Comparison of ENCODE assay signal across 17 cellular contexts in genomic region chr19:19067276-19068072, GRCh38. TPM values are rescaled to one million over a fixed set of nuclear protein-coding genes. Genes with fewer than 3 reads are reported as not detected.
DNase-seq lines count a peak whose midpoint lies in the region; ATAC-seq, FAIRE-seq and TF ChIP-seq lines count a peak whose summit lies in the region.
"Had no signal": no experiment of that assay in that cellular context is flagged by ENCODE, and none has a peak within 500 bp of the region (broad histone marks: within the 10 kb centered on the region; RNA-seq: fewer than 3 reads in every experiment).

No MANE protein-coding gene starts in this region.

- H2AFZ ChIP-seq in HepG2 (ENCODE audit: low read length) = no peak overlapping the region
- H2AFZ ChIP-seq: PC-9 had no signal

- H3K27ac ChIP-seq in left ventricle myocardium inferior (replicated peaks) (peak overlapping the region; percentile 1), HepG2 (ENCODE audit: extremely low read length, insufficient read depth, low read length) (no peak overlapping the region), vagina (peak overlapping the region; percentile 51)
- H3K27ac ChIP-seq: epithelial cell of prostate, PC-9 had no signal

- peak overlapping the region; percentile 16; the same call in 1 of the 2 replicates for H3K4me2 ChIP-seq in HepG2 (ENCODE audit: low read depth, low read length)
- H3K4me2 ChIP-seq: PC-9 had no signal

- TF ChIP-seq EP300 in HepG2 (IDR thresholded peaks at IDR 0.05; ENCODE audit: low read depth in 2 of 2, low read length in 2 of 2) (no peak), HepG2 (CRISPR knock-in tag; IDR thresholded peaks at IDR 0.05; ENCODE audit: borderline replicate concordance) (no peak)

- H3K36me3 ChIP-seq in left ventricle myocardium inferior (no peaks in the 10 kb centered on the region), HepG2 (replicated peaks in 1 of 2; ENCODE audit: control insufficient read depth in 1 of 2, insufficient read depth in 2 of 2, low read length in 2 of 2) (peaks cover 0 to 1% of the 10 kb centered on the region in 2 experiments; a peak in 1 of 5 replicates), vagina (no peaks in the 10 kb centered on the region)

- ATAC-seq in T-helper 17 cell (no peak), HepG2 (no peak), HG03460 (IDR thresholded peaks at IDR 0.05; ENCODE audit: unreplicated experiment) (no peak)

- POLR2A ChIA-PET in HepG2 (lab: Yijun Ruan, JAX) = interaction anchor here (0.6 to 1.6 kb wide), 2 partner anchors 32 to 133 kb away, joined by 3 to 7 read pairs; no protein-coding TSS in a partner anchor

- peaks cover 18% of the 10 kb centered on the region for H3K4me1 Mint-ChIP-seq in T-helper 17 cell

- peaks cover 67% of the 10 kb centered on the region for H3K4me1 ChIP-seq in left ventricle myocardium inferior
- peaks cover 34% of the 10 kb centered on the region for H3K4me1 ChIP-seq in HepG2 (ENCODE audit: insufficient read depth, low read length)
- H3K4me1 ChIP-seq in vagina = peaks cover 38% of the 10 kb centered on the region

- BruUV-seq in HepG2 (replicated peaks; lab: Mats Ljungman, UMichigan) = no TSS peak

- no peak for TF ChIP-seq RAD21 in HepG2 (CRISPR knock-in tag; IDR thresholded peaks at IDR 0.05)

- H3K27me3 ChIP-seq in left ventricle myocardium inferior (ENCODE audit: low read depth) (no peaks in the 10 kb centered on the region), HepG2 (ENCODE audit: control insufficient read depth in 1 of 2, insufficient read depth in 2 of 2, low read length in 2 of 2) (no peaks in the 10 kb centered on the region), vagina (no peaks in the 10 kb centered on the region)

- FAIRE-seq in HepG2 (lab: Jason Lieb, UNC) = no peak

- intact Hi-C loops in left ventricle myocardium inferior (cut with micrococcal nuclease) = no loop called here
- intact Hi-C loops in cardiac septum (cut with DNase I) = no loop called here
- intact Hi-C loops in HepG2 (cut with micrococcal nuclease; ENCODE audit: unreplicated experiment) = no loop called here
- intact Hi-C loops in vagina (cut with DNase I) = no loop called here

- in situ Hi-C loops in HepG2 (cut with HindIII; ENCODE audit: extremely low pct_ligation_motif_present, low pct_unique_long_range_greater_than_20kb) = no loop called here

- no peak overlapping the region for H3K9ac ChIP-seq in HepG2 (ENCODE audit: insufficient read depth, low read depth, low read length)

- H3K27me3 Mint-ChIP-seq in T-helper 17 cell = no peaks in the 10 kb centered on the region

- H3K9me3 ChIP-seq in left ventricle myocardium inferior (replicated peaks) = no peaks in the 10 kb centered on the region
- H3K9me3 ChIP-seq in T-helper 17 cell (ENCODE audit: control insufficient read depth, low read length, poor library complexity, severe bottlenecking) = no peaks in the 10 kb centered on the region
- H3K9me3 ChIP-seq in HepG2 (ENCODE audit: low read length) = no peaks in the 10 kb centered on the region
- no peaks in the 10 kb centered on the region for H3K9me3 ChIP-seq in vagina

- H3K27ac Mint-ChIP-seq in T-helper 17 cell = peak overlapping the region; percentile 83

- WGBS in HepG2 (ENCODE audit: low lambda C conversion rate) = 93% methylated on average over 11 of the region's 11 CpGs

- DNase-seq in left ventricle myocardium inferior = no peak
- DNase-seq in cardiac septum (ENCODE audit: low spot score) = no peak
- DNase-seq in T-helper 17 cell = no peak
- no peak for DNase-seq in HepG2 (ENCODE audit: low spot score)
- DNase-seq in vagina (ENCODE audit: extremely low spot score in 2 of 2) = no peak
- no peak for DNase-seq in mucosa of gallbladder (ENCODE audit: low spot score)
- DNase-seq in DMS53 treated with DMSO at 0.1 percent for 48 hours (lab: John Stamatoyannopoulos, UW; ENCODE audit: unreplicated experiment) = no peak
- DNase-seq: activated CD4-positive, alpha-beta T cell treated with anti-CD3 and anti-CD28 coated beads, Interleukin-2, amount 50 U/mL, for 4 hours; activated gamma-delta T cell treated with Interleukin-2 at 50 U/mL for 16 hours; AML-193; GOT3; mesenchymal stem cell; PC-9; stimulated activated CD4-positive, alpha-beta T cell treated with anti-CD3 and anti-CD28 coated beads, Interleukin-4, amount 100 ng/mL, for 24 hours; stimulated activated naive CD4-positive, alpha-beta T cell treated with Interleukin-2 at 50 U/mL for 16 hours had no signal

- TF ChIP-seq POLR2A in HepG2 (IDR thresholded peaks at IDR 0.05; ENCODE audit: insufficient read depth in 1 of 2, low read depth in 2 of 2, low read length in 2 of 2) = no peak
- no peak for TF ChIP-seq POLR2A in vagina (IDR thresholded peaks at IDR 0.05)

- peaks cover 2% of the 10 kb centered on the region for H3K36me3 Mint-ChIP-seq in T-helper 17 cell (ENCODE audit: low read depth)

- CTCF ChIA-PET in HepG2 (lab: Yijun Ruan, JAX; ENCODE audit: low intra/inter-chr PET ratio, low total read pairs) = no interaction called here

- H3K4me3 ChIP-seq in left ventricle myocardium inferior (no peak overlapping the region), HepG2 (replicated peaks in 1 of 3; ENCODE audit: insufficient read depth in 1 of 3, low read depth in 2 of 3, low read length in 3 of 3) (no peak overlapping the region), vagina (no peak overlapping the region)
- H3K4me3 ChIP-seq: PC-9 had no signal

- H3K4me3 Mint-ChIP-seq in T-helper 17 cell = no peak overlapping the region

- H4K20me1 ChIP-seq in HepG2 (ENCODE audit: insufficient read depth, low read length) = no peaks in the 10 kb centered on the region

- H3K79me2 ChIP-seq in HepG2 (ENCODE audit: insufficient read depth, low read length) = peaks cover 10% of the 10 kb centered on the region

- no peak for TF ChIP-seq CTCF in left ventricle myocardium inferior (IDR thresholded peaks at IDR 0.05; ENCODE audit: borderline replicate concordance)
- no peak for TF ChIP-seq CTCF in HepG2 (CRISPR knock-in tag; IDR thresholded peaks at IDR 0.05)
- no peak for TF ChIP-seq CTCF in vagina (IDR thresholded peaks at IDR 0.05)

RNA-seq across cellular contexts. Expression of gene SLC25A42, which starts 3.7 kb away (rescaled TPM):
- 27.2 TPM for total RNA-seq in left ventricle myocardium inferior
- total RNA-seq in cardiac septum = 14.9 TPM
- total RNA-seq in T-helper 17 cell = 10 to 100 TPM; 17.1 to 18.9 TPM
- total RNA-seq in HepG2 (2016; rRNA removed; fragmentation: Illumina TruSeq; extraction: Trizol) = 13.5 and 18.3 TPM in 2 replicates
- total RNA-seq in HepG2 (2016; cell fraction: cytosol; rRNA removed; fragmentation: Illumina TruSeq; extraction: Trizol; ENCODE audit: low read depth) = 7.8 and 11.9 TPM in 2 replicates
- total RNA-seq in HepG2 (2016; cell fraction: insoluble cytoplasmic fraction; rRNA removed; fragmentation: Illumina TruSeq; extraction: Trizol) = 11.8 and 19.3 TPM in 2 replicates
- total RNA-seq in HepG2 (2016; cell fraction: membrane; rRNA removed; fragmentation: Illumina TruSeq; extraction: Trizol) = 17.0 and 18.4 TPM in 2 replicates
- total RNA-seq in HepG2 (2016; cell fraction: nucleus; rRNA removed; fragmentation: Illumina TruSeq; extraction: Trizol) = 11.9 and 13.2 TPM in 2 replicates
- 12.8 and 13.0 TPM in 2 replicates for polyA plus RNA-seq in HepG2 (2011; rRNA removed)
- polyA plus RNA-seq in HepG2 (2011; cell fraction: cytosol; rRNA removed) = 9.1 and 13.2 TPM in 2 replicates
- polyA plus RNA-seq in HepG2 (2011; cell fraction: nucleus; rRNA removed) = 30.2 and 33.7 TPM in 2 replicates
- polyA plus RNA-seq in HepG2 (2012) = 8.4 and 11.8 TPM in 2 replicates
- 6.8 and 7.9 TPM in 2 replicates for polyA plus RNA-seq in HepG2 (2016; cell fraction: cytosol; fragmentation: Illumina TruSeq; extraction: Trizol; ENCODE audit: low read depth)
- polyA plus RNA-seq in HepG2 (2016; cell fraction: insoluble cytoplasmic fraction; fragmentation: Illumina TruSeq; extraction: Trizol; ENCODE audit: low read depth) = 13.4 and 18.3 TPM in 2 replicates
- 10.4 and 12.8 TPM in 2 replicates for polyA plus RNA-seq in HepG2 (2016; cell fraction: membrane; fragmentation: Illumina TruSeq; extraction: Trizol; ENCODE audit: low read depth)
- polyA plus RNA-seq in HepG2 (2016; cell fraction: nucleus; fragmentation: Illumina TruSeq; extraction: Trizol; ENCODE audit: insufficient read depth, low read depth) = 30.3 and 30.4 TPM in 2 replicates
- polyA minus RNA-seq in HepG2 (2011; rRNA and poly(A)+ RNA removed; ENCODE audit: low replicate concordance) = 2.5 and 24.9 TPM in 2 replicates
- polyA minus RNA-seq in HepG2 (2011; cell fraction: cytosol; rRNA and poly(A)+ RNA removed) = 5.7 and 5.9 TPM in 2 replicates
- 7.7 and 8.0 TPM in 2 replicates for polyA minus RNA-seq in HepG2 (2011; cell fraction: nucleus; rRNA and poly(A)+ RNA removed)
- 6.6 TPM for total RNA-seq in vagina
- 10.5 TPM for total RNA-seq in mucosa of gallbladder

RNA-seq across cellular contexts. Expression of gene ARMC6, which starts 34.1 kb away (rescaled TPM):
- total RNA-seq in left ventricle myocardium inferior (15.0 TPM), cardiac septum (15.9 TPM), T-helper 17 cell (10 to 100 TPM; 11.6 to 12.3 TPM), HepG2 (2016; rRNA removed; fragmentation: Illumina TruSeq; extraction: Trizol) (36.8 and 42.7 TPM in 2 replicates), vagina (26.5 TPM), mucosa of gallbladder (19.5 TPM)
- total RNA-seq in HepG2 (2016; cell fraction: cytosol; rRNA removed; fragmentation: Illumina TruSeq; extraction: Trizol; ENCODE audit: low read depth) = 11.2 and 13.0 TPM in 2 replicates
- 37.7 and 38.3 TPM in 2 replicates for total RNA-seq in HepG2 (2016; cell fraction: insoluble cytoplasmic fraction; rRNA removed; fragmentation: Illumina TruSeq; extraction: Trizol)
- 20.4 and 23.6 TPM in 2 replicates for total RNA-seq in HepG2 (2016; cell fraction: membrane; rRNA removed; fragmentation: Illumina TruSeq; extraction: Trizol)
- 17.5 and 23.9 TPM in 2 replicates for total RNA-seq in HepG2 (2016; cell fraction: nucleus; rRNA removed; fragmentation: Illumina TruSeq; extraction: Trizol)
- polyA plus RNA-seq in HepG2 (2011; rRNA removed) = 16.2 and 24.6 TPM in 2 replicates
- 16.9 and 25.0 TPM in 2 replicates for polyA plus RNA-seq in HepG2 (2011; cell fraction: cytosol; rRNA removed)
- polyA plus RNA-seq in HepG2 (2011; cell fraction: nucleus; rRNA removed) = 44.8 and 46.0 TPM in 2 replicates
- polyA plus RNA-seq in HepG2 (2012) = 14.8 and 16.9 TPM in 2 replicates
- polyA plus RNA-seq in HepG2 (2016; cell fraction: cytosol; fragmentation: Illumina TruSeq; extraction: Trizol; ENCODE audit: low read depth) = 10.0 and 10.8 TPM in 2 replicates
- polyA plus RNA-seq in HepG2 (2016; cell fraction: insoluble cytoplasmic fraction; fragmentation: Illumina TruSeq; extraction: Trizol; ENCODE audit: low read depth) = 33.4 and 39.5 TPM in 2 replicates
- 14.7 and 16.1 TPM in 2 replicates for polyA plus RNA-seq in HepG2 (2016; cell fraction: membrane; fragmentation: Illumina TruSeq; extraction: Trizol; ENCODE audit: low read depth)
- 37.5 and 39.9 TPM in 2 replicates for polyA plus RNA-seq in HepG2 (2016; cell fraction: nucleus; fragmentation: Illumina TruSeq; extraction: Trizol; ENCODE audit: insufficient read depth, low read depth)
- polyA minus RNA-seq in HepG2 (2011; rRNA and poly(A)+ RNA removed; ENCODE audit: low replicate concordance) = 71.3 and 80.9 TPM in 2 replicates
- 18.4 and 19.4 TPM in 2 replicates for polyA minus RNA-seq in HepG2 (2011; cell fraction: cytosol; rRNA and poly(A)+ RNA removed)
- polyA minus RNA-seq in HepG2 (2011; cell fraction: nucleus; rRNA and poly(A)+ RNA removed) = 14.0 and 15.2 TPM in 2 replicates

RNA-seq across cellular contexts. Expression of gene SUGP2, which starts 34.2 kb away (rescaled TPM):
- total RNA-seq in left ventricle myocardium inferior = 68.2 TPM
- 60.4 TPM for total RNA-seq in cardiac septum
- total RNA-seq in T-helper 17 cell = 100 to 1,000 TPM; 109 to 127 TPM
- 32.3 and 40.6 TPM in 2 replicates for total RNA-seq in HepG2 (2016; rRNA removed; fragmentation: Illumina TruSeq; extraction: Trizol)
- 8.1 and 8.7 TPM in 2 replicates for total RNA-seq in HepG2 (2016; cell fraction: cytosol; rRNA removed; fragmentation: Illumina TruSeq; extraction: Trizol; ENCODE audit: low read depth)
- total RNA-seq in HepG2 (2016; cell fraction: insoluble cytoplasmic fraction; rRNA removed; fragmentation: Illumina TruSeq; extraction: Trizol) = 29.8 and 39.5 TPM in 2 replicates
- 16.1 and 16.4 TPM in 2 replicates for total RNA-seq in HepG2 (2016; cell fraction: membrane; rRNA removed; fragmentation: Illumina TruSeq; extraction: Trizol)
- 43.7 and 52.4 TPM in 2 replicates for total RNA-seq in HepG2 (2016; cell fraction: nucleus; rRNA removed; fragmentation: Illumina TruSeq; extraction: Trizol)
- 57.7 and 63.4 TPM in 2 replicates for polyA plus RNA-seq in HepG2 (2011; rRNA removed)
- polyA plus RNA-seq in HepG2 (2011; cell fraction: cytosol; rRNA removed) = 18.7 and 22.9 TPM in 2 replicates
- polyA plus RNA-seq in HepG2 (2011; cell fraction: nucleus; rRNA removed) = 189 and 204 TPM in 2 replicates
- polyA plus RNA-seq in HepG2 (2012) = 38.0 and 52.7 TPM in 2 replicates
- polyA plus RNA-seq in HepG2 (2016; cell fraction: cytosol; fragmentation: Illumina TruSeq; extraction: Trizol; ENCODE audit: low read depth) = 3.7 and 4.4 TPM in 2 replicates
- 29.6 and 32.8 TPM in 2 replicates for polyA plus RNA-seq in HepG2 (2016; cell fraction: insoluble cytoplasmic fraction; fragmentation: Illumina TruSeq; extraction: Trizol; ENCODE audit: low read depth)
- polyA plus RNA-seq in HepG2 (2016; cell fraction: membrane; fragmentation: Illumina TruSeq; extraction: Trizol; ENCODE audit: low read depth) = 7.8 and 9.8 TPM in 2 replicates
- polyA plus RNA-seq in HepG2 (2016; cell fraction: nucleus; fragmentation: Illumina TruSeq; extraction: Trizol; ENCODE audit: insufficient read depth, low read depth) = 163 and 186 TPM in 2 replicates
- 19.2 and 29.3 TPM in 2 replicates for polyA minus RNA-seq in HepG2 (2011; rRNA and poly(A)+ RNA removed; ENCODE audit: low replicate concordance)
- polyA minus RNA-seq in HepG2 (2011; cell fraction: cytosol; rRNA and poly(A)+ RNA removed) = 10.2 and 13.3 TPM in 2 replicates
- polyA minus RNA-seq in HepG2 (2011; cell fraction: nucleus; rRNA and poly(A)+ RNA removed) = 62.1 and 68.9 TPM in 2 replicates
- 57.9 TPM for total RNA-seq in vagina
- 69.8 TPM for total RNA-seq in mucosa of gallbladder
